1 cellular context compared by ENCODE assay signal in the genomic region with DNA sequence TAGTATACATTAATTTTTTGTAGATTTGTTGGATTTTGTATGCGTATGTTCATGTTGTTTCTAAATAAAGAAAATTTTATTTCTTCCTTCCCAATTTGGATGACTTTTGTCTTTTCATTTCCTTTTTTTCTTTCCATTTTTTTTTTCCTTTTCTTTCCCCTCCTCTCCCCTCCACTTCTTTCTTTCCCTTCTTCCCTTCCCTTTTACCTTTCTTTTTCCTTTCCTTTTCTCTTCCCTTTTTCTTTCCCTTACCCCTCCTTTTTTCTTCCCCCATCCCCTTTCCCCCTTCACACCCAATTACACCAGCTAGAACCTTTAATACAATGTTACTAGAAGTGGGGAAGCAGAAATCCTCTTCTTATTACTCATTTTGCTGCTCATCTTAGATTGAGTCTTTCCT.
TF ChIP-seq lines count a peak whose summit lies in the region.

No MANE protein-coding gene starts in this region.

TF ChIP-seq in K562, 482 proteins besides CTCF, POLR2A, EP300 and RAD21 (continued from another document):
- TF ChIP-seq PRDM10 (IDR thresholded peaks at IDR 0.05; ENCODE audit: partially characterized antibody) (no peak), ZFPM2 (CRISPR knock-in tag; IDR thresholded peaks at IDR 0.05) (no peak), ZNF586 (CRISPR knock-in tag; conservative IDR thresholded peaks at IDR 0.05) (no peak), ZNF253 (CRISPR knock-in tag; conservative IDR thresholded peaks at IDR 0.05) (no peak), NCOA4 (IDR thresholded peaks at IDR 0.05; ENCODE audit: partially characterized antibody) (no peak), SMARCE1 (IDR thresholded peaks at IDR 0.05) (peak; percentile 20; the same call in 1 of the 2 replicates), TSC22D4 (tag; IDR thresholded peaks at IDR 0.05) (no peak)
- TF ChIP-seq, protein P1, sequence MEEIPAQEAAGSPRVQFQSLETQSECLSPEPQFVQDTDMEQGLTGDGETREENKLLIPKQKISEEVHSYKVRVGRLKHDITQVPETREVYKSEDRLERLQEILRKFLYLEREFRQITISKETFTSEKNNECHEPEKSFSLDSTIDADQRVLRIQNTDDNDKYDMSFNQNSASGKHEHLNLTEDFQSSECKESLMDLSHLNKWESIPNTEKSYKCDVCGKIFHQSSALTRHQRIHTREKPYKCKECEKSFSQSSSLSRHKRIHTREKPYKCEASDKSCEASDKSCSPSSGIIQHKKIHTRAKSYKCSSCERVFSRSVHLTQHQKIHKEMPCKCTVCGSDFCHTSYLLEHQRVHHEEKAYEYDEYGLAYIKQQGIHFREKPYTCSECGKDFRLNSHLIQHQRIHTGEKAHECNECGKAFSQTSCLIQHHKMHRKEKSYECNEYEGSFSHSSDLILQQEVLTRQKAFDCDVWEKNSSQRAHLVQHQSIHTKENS (CRISPR knock-in tag; IDR thresholded peaks at IDR 0.05) = no peak
- TF ChIP-seq, protein P2, sequence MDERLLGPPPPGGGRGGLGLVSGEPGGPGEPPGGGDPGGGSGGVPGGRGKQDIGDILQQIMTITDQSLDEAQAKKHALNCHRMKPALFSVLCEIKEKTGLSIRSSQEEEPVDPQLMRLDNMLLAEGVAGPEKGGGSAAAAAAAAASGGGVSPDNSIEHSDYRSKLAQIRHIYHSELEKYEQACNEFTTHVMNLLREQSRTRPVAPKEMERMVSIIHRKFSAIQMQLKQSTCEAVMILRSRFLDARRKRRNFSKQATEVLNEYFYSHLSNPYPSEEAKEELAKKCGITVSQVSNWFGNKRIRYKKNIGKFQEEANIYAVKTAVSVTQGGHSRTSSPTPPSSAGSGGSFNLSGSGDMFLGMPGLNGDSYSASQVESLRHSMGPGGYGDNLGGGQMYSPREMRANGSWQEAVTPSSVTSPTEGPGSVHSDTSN (CRISPR knock-in tag; IDR thresholded peaks at IDR 0.05; ENCODE audit: low read depth) = no peak
- TF ChIP-seq, protein P2 (tag; conservative IDR thresholded peaks at IDR 0.05; ENCODE audit: low read depth) = no peak
- TF ChIP-seq, protein P3, sequence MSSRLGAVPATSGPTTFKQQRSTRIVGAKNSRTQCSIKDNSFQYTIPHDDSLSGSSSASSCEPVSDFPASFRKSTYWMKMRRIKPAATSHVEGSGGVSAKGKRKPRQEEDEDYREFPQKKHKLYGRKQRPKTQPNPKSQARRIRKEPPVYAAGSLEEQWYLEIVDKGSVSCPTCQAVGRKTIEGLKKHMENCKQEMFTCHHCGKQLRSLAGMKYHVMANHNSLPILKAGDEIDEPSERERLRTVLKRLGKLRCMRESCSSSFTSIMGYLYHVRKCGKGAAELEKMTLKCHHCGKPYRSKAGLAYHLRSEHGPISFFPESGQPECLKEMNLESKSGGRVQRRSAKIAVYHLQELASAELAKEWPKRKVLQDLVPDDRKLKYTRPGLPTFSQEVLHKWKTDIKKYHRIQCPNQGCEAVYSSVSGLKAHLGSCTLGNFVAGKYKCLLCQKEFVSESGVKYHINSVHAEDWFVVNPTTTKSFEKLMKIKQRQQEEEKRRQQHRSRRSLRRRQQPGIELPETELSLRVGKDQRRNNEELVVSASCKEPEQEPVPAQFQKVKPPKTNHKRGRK (tag; IDR thresholded peaks at IDR 0.05) = peak; percentile 93
